ENCODE assay signal across 17 cellular contexts in genomic region chr18:32425466-32425865, GRCh38. TPM values are rescaled to one million over a fixed set of nuclear protein-coding genes. Genes with fewer than 3 reads are reported as not detected.
DNase-seq lines count a peak whose midpoint lies in the region; ATAC-seq, FAIRE-seq and TF ChIP-seq lines count a peak whose summit lies in the region.
"Had no signal": no experiment of that assay in that cellular context is flagged by ENCODE, and none has a peak within 500 bp of the region (broad histone marks: within the 10 kb centered on the region; RNA-seq: fewer than 3 reads in every experiment).

No MANE protein-coding gene starts in this region.

- intact Hi-C loops in endothelial cell of umbilical vein (cut with micrococcal nuclease) = no loop called here
- intact Hi-C loops in left lung (cut with DNase I) = no loop called here

- no peaks in the 10 kb centered on the region for H3K4me1 ChIP-seq in endothelial cell of umbilical vein (ENCODE audit: control insufficient read depth, extremely low read depth, insufficient read depth, low read length)
- peaks cover 0 to 2% of the 10 kb centered on the region in 2 donors for H3K4me1 ChIP-seq in left lung
- H3K4me1 ChIP-seq: BE2C had no signal

- no peak overlapping the region for H2AFZ ChIP-seq in endothelial cell of umbilical vein (ENCODE audit: low read depth, low read length)

- CTCF ChIA-PET in endothelial cell of umbilical vein (lab: Charles Lee) = interaction anchor here (1.7 kb wide), 1 partner anchor 136 kb away, joined by 5 read pairs; no protein-coding TSS in a partner anchor

- TF ChIP-seq CTCF in AG09309 (IDR thresholded peaks at IDR 0.05; ENCODE audit: control insufficient read depth, insufficient read depth, low read depth, low read length, missing control alignments) (no peak), endothelial cell of umbilical vein (IDR thresholded peaks at IDR 0.05; ENCODE audit: extremely low read depth in 1 of 2, insufficient read depth in 1 of 2, low read depth in 1 of 2, low read length in 2 of 2) (no peak), left lung (IDR thresholded peaks at IDR 0.05) (no peak)

- dilution Hi-C loops in endothelial cell of umbilical vein (cut with MboI; ENCODE audit: extremely low pct_ligation_motif_present, low sequenced_read_pairs) = no loop called here

- H3K9me3 ChIP-seq in endothelial cell of umbilical vein (replicated peaks; ENCODE audit: control insufficient read depth, insufficient read depth, low read length) (no peaks in the 10 kb centered on the region), left lung (no peaks in the 10 kb centered on the region)
- H3K9me3 ChIP-seq: BE2C, HAP-1 had no signal

- DNase-seq in AG09309 (ENCODE audit: low read depth) (peak; percentile 2), RPMI7951 (ENCODE audit: low read depth) (peak; percentile 0), endothelial cell of umbilical vein (ENCODE audit: low read depth, low spot score) (peak; percentile 3), left lung (no peak), NCI-H2227 (lab: John Stamatoyannopoulos, UW; ENCODE audit: unreplicated experiment) (no peak), NCI-H1092 (lab: John Stamatoyannopoulos, UW) (no peak)
- DNase-seq in stimulated activated naive CD4-positive, alpha-beta T cell treated with Interleukin-2 at 50 U/mL for 16 hours (lab: John Stamatoyannopoulos, UW) = no peak
- DNase-seq: activated B cell treated with CpG ODN at 0.5 μM for 24 hours; activated naive CD8-positive, alpha-beta T cell treated with anti-CD3 and anti-CD28 coated beads, Interleukin-2, amount 50 U/mL, for 24 hours; BE2C; NCI-H146; NCI-H774; stimulated activated CD4-positive, alpha-beta T cell treated with anti-CD3 and anti-CD28 coated beads, Interleukin-4, amount 100 ng/mL, for 24 hours; stimulated activated naive B cell treated with anti-CD40 and anti-IgM and Interleukin-4, amounts not matched to agents 10 μg/mL and 1 μg/mL and 100 μg/mL, for 72 hours had no signal

- no peak overlapping the region for H3K9ac ChIP-seq in endothelial cell of umbilical vein (replicated peaks; ENCODE audit: extremely low read depth, insufficient read depth, low read length)

- H3K27me3 ChIP-seq in endothelial cell of umbilical vein (ENCODE audit: control insufficient read depth in 2 of 2, insufficient read depth in 2 of 2, low read length in 2 of 2) (peaks cover 0 to 1% of the 10 kb centered on the region in 2 experiments), left lung (no peaks in the 10 kb centered on the region)
- H3K27me3 ChIP-seq: BE2C had no signal

- H3K36me3 ChIP-seq in endothelial cell of umbilical vein (ENCODE audit: control insufficient read depth in 2 of 2, extremely low read depth in 1 of 2, insufficient read depth in 2 of 2, low read length in 2 of 2) (no peaks in the 10 kb centered on the region), left lung (no peaks in the 10 kb centered on the region)
- H3K36me3 ChIP-seq: BE2C, HAP-1 had no signal

- no peaks in the 10 kb centered on the region for H3K9me1 ChIP-seq in endothelial cell of umbilical vein (replicated peaks; ENCODE audit: control insufficient read depth, extremely low read depth, insufficient read depth, low read length)

- H4K20me1 ChIP-seq in endothelial cell of umbilical vein (replicated peaks; ENCODE audit: control insufficient read depth, extremely low read depth, insufficient read depth, low read length) = no peaks in the 10 kb centered on the region

- no peak overlapping the region for H3K27ac ChIP-seq in endothelial cell of umbilical vein (ENCODE audit: insufficient read depth, low read depth, low read length)
- peak overlapping the region; percentile 7 to 71 for H3K27ac ChIP-seq in left lung

- H3K4me3 ChIP-seq in AG09309 (ENCODE audit: control insufficient read depth, low read depth, low read length) (no peak overlapping the region), endothelial cell of umbilical vein (replicated peaks in 1 of 3; ENCODE audit: insufficient read depth in 1 of 3, low read depth in 1 of 3, low read length in 3 of 3) (no peak overlapping the region), left lung (no peak overlapping the region)
- H3K4me3 ChIP-seq: HAP-1 had no signal

- peak; percentile 21 for FAIRE-seq in endothelial cell of umbilical vein (lab: Jason Lieb, UNC)
- FAIRE-seq: endometrium had no signal

- no peak overlapping the region for H3K4me2 ChIP-seq in endothelial cell of umbilical vein (ENCODE audit: insufficient read depth, low read length)

- ATAC-seq in left lung (peak; percentile 60), HG02763 (IDR thresholded peaks at IDR 0.05; ENCODE audit: unreplicated experiment) (no peak)
- ATAC-seq: activated naive CD8-positive, alpha-beta T cell treated with anti-CD3 and anti-CD28 coated beads, Interleukin-2, amount 50 U/mL, for 24 hours; stimulated activated naive B cell treated with anti-CD40 and anti-IgM and Interleukin-4, amounts not matched to agents 10 μg/mL and 1 μg/mL and 100 μg/mL, for 72 hours had no signal

- BruUV-seq in endothelial cell of umbilical vein (replicated peaks; lab: Mats Ljungman, UMichigan) = no TSS peak

- no peak for TF ChIP-seq POLR2A in endothelial cell of umbilical vein (IDR thresholded peaks at IDR 0.05; ENCODE audit: low read depth, low read length)

- H3K79me2 ChIP-seq in endothelial cell of umbilical vein (ENCODE audit: control insufficient read depth, insufficient read depth, low read length) = no peaks in the 10 kb centered on the region

- POLR2A ChIA-PET in endothelial cell of umbilical vein (lab: Charles Lee) = no interaction called here

TF ChIP-seq in endothelial cell of umbilical vein, 7 proteins besides CTCF, POLR2A, EP300 and RAD21:
- peak; percentile 30 for TF ChIP-seq FOS (IDR thresholded peaks at IDR 0.05; ENCODE audit: borderline replicate concordance, insufficient read depth, low read length)
- TF ChIP-seq GATA2 (IDR thresholded peaks at IDR 0.05; ENCODE audit: insufficient read depth, insufficient read length, low read depth, low read length) = no peak

RNA-seq across cellular contexts. Expression of gene GAREM1, which starts 45.2 kb away (rescaled TPM):
- 0.29 and 0.60 TPM in 2 replicates for total RNA-seq in RPMI7951 (2014; rRNA removed; shearing (Covaris generic))
- total RNA-seq in endothelial cell of umbilical vein (1.0 and 1.1 TPM in 2 replicates), left lung (10 to 100 TPM; 10.3 to 10.9 TPM)
- 0.59 and 0.69 TPM in 2 replicates for polyA plus RNA-seq in endothelial cell of umbilical vein
- polyA plus RNA-seq in endothelial cell of umbilical vein (2011; cell fraction: cytosol; rRNA removed) = 0.69 and 0.84 TPM in 2 replicates
- polyA plus RNA-seq in endothelial cell of umbilical vein (2011; cell fraction: nucleus; rRNA removed) = 0.88 and 1.2 TPM in 2 replicates
- 0.68 and 0.90 TPM in 2 replicates for polyA plus RNA-seq in endothelial cell of umbilical vein (2012)
- polyA minus RNA-seq in endothelial cell of umbilical vein = 1.8 and 1.9 TPM in 2 replicates
- polyA minus RNA-seq in endothelial cell of umbilical vein (2011; cell fraction: cytosol; rRNA and poly(A)+ RNA removed) = 4.0 TPM
- 1.1 and 1.2 TPM in 2 replicates for polyA minus RNA-seq in endothelial cell of umbilical vein (2011; cell fraction: nucleus; rRNA and poly(A)+ RNA removed)
- total RNA-seq: activated B cell treated with CpG ODN at 0.5 μM for 24 hours had no signal

Comparison
In these comparisons a context has a peak if more than half of its experiments do, and no peak if none do; other contexts are left out.
1. DNase-seq: peak in AG09309 (single experiment), RPMI7951 (single experiment) and endothelial cell of umbilical vein (single experiment); none in left lung (0 of 2), stimulated activated naive CD4-positive, alpha-beta T cell treated with Interleukin-2 at 50 U/mL for 16 hours (single experiment), NCI-H2227 (single experiment) and NCI-H1092 (single experiment).